15 cellular contexts compared by ENCODE assay signal in genomic region chr3:62493116-62493801, GRCh38.
DNase-seq lines count a peak whose midpoint lies in the region; ATAC-seq and TF ChIP-seq lines count a peak whose summit lies in the region.
"Had no signal": no experiment of that assay in that cellular context is flagged by ENCODE, and none has a peak within 500 bp of the region (broad histone marks: within the 10 kb centered on the region; RNA-seq: fewer than 3 reads in every experiment).

No MANE protein-coding gene starts in this region.

- H3K36me3 Mint-ChIP-seq in HFFc6 (ENCODE audit: low read depth), result no peaks in the 10 kb centered on the region

- H3K36me3 ChIP-seq in brain microvascular endothelial cell (replicated peaks), result no peaks in the 10 kb centered on the region
- H3K36me3 ChIP-seq: right lobe of liver had no signal

- ATAC-seq in HG03354 (IDR thresholded peaks at IDR 0.05; ENCODE audit: poor library complexity, severe bottlenecking, unreplicated experiment) (no peak), left cardiac atrium (no peak)
- ATAC-seq: esophagus mucosa, right lobe of liver had no signal

- in situ Hi-C loops in brain microvascular endothelial cell (cut with HindIII; ENCODE audit: low pct_ligation_motif_present, low sequenced_read_pairs), result no loop called here

- H3K9me3 Mint-ChIP-seq in HFFc6, result no peaks in the 10 kb centered on the region
- H3K9me3 Mint-ChIP-seq: activated T-helper 2 cell treated with anti-CD3 and anti-CD28 coated beads, Interferon-gamma antibody, Interleukin-2, Interleukin-4, amounts not matched to agents 10 μg/mL and 5 μg/mL and 100 μg/mL, durations not matched to agents 14 hours and 24 hours and 36 hours had no signal

- DNase-seq in EH (ENCODE audit: low read depth), result peak; percentile 2
- no peak for DNase-seq in HFFc6
- DNase-seq in brain microvascular endothelial cell, result no peak
- peak; percentile 6 for DNase-seq in myocyte (ENCODE audit: low read depth)
- no peak for DNase-seq in NCI-H524 treated with DMSO at 0.1 percent for 48 hours (lab: John Stamatoyannopoulos, UW)
- no peak for DNase-seq in Ammon's horn (ENCODE audit: low spot score)
- no peak for DNase-seq in left cardiac atrium
- DNase-seq: NCI-H1930, right lobe of liver, substantia nigra, T-helper 1 cell had no signal

- H3K27me3 Mint-ChIP-seq in HFFc6 (ENCODE audit: insufficient read depth), result peaks cover 2% of the 10 kb centered on the region
- H3K27me3 Mint-ChIP-seq: central memory CD8-positive, alpha-beta T cell had no signal

- H3K27ac ChIP-seq in brain microvascular endothelial cell, result no peak overlapping the region
- H3K27ac ChIP-seq: right lobe of liver had no signal

- no peaks in the 10 kb centered on the region for H3K27me3 ChIP-seq in brain microvascular endothelial cell (replicated peaks)
- H3K27me3 ChIP-seq: right lobe of liver had no signal

- intact Hi-C loops in left cardiac atrium (cut with DNase I), result no loop called here

- no peak overlapping the region for H3K4me3 ChIP-seq in brain microvascular endothelial cell (ENCODE audit: low read depth, low read length)
- H3K4me3 ChIP-seq: right lobe of liver had no signal

- H3K4me3 Mint-ChIP-seq in HFFc6, result no peak overlapping the region
- H3K4me3 Mint-ChIP-seq: central memory CD8-positive, alpha-beta T cell had no signal

- no peak overlapping the region for H3K27ac Mint-ChIP-seq in HFFc6
- H3K27ac Mint-ChIP-seq: activated T-helper 2 cell treated with anti-CD3 and anti-CD28 coated beads, Interferon-gamma antibody, Interleukin-2, Interleukin-4, amounts not matched to agents 10 μg/mL and 5 μg/mL and 100 μg/mL, durations not matched to agents 14 hours and 24 hours and 36 hours had no signal

- no peaks in the 10 kb centered on the region for H3K4me1 Mint-ChIP-seq in HFFc6 (ENCODE audit: low read depth)
- H3K4me1 Mint-ChIP-seq: central memory CD8-positive, alpha-beta T cell had no signal

- TF ChIP-seq CTCF in HFFc6 (IDR thresholded peaks at IDR 0.05) (peak; percentile 60), brain microvascular endothelial cell (IDR thresholded peaks at IDR 0.05; ENCODE audit: low read depth, low read length, missing control alignments) (peak; percentile 33)

Comparison
In these comparisons a context has a peak if more than half of its experiments do, and no peak if none do; other contexts are left out.
1. DNase-seq: peak in EH (single experiment) and myocyte (single experiment); none in HFFc6 (single experiment), brain microvascular endothelial cell (single experiment), NCI-H524 treated with DMSO at 0.1 percent for 48 hours (single experiment), Ammon's horn (single experiment) and left cardiac atrium (single experiment).